ENCODE assay signal across 17 cellular contexts in genomic region chr3:14476583-14477265, GRCh38.
DNase-seq lines count a peak whose midpoint lies in the region; ATAC-seq and TF ChIP-seq lines count a peak whose summit lies in the region.
"Had no signal": no experiment of that assay in that cellular context is flagged by ENCODE, and none has a peak within 500 bp of the region (broad histone marks: within the 10 kb centered on the region; RNA-seq: fewer than 3 reads in every experiment).

No MANE protein-coding gene starts in this region.

- TF ChIP-seq CTCF in left ventricle myocardium inferior (IDR thresholded peaks at IDR 0.05; ENCODE audit: borderline replicate concordance) (no peak), chondrocyte (IDR thresholded peaks at IDR 0.05) (no peak)

- peaks cover 8% of the 10 kb centered on the region for H3K79me1 ChIP-seq in trophoblast cell (ENCODE audit: low read length)
- no peaks in the 10 kb centered on the region for H3K79me1 ChIP-seq in neuronal stem cell (ENCODE audit: low read depth, low read length)

- H3K9me3 Mint-ChIP-seq in chondrocyte (ENCODE audit: low read depth), result no peaks in the 10 kb centered on the region
- no peaks in the 10 kb centered on the region for H3K9me3 Mint-ChIP-seq in stimulated activated naive CD8-positive, alpha-beta T cell treated with anti-CD3 and anti-CD28 coated beads, Interleukin-15, amount 100 ng/mL, for 72 hours
- H3K9me3 Mint-ChIP-seq: CD8-positive, alpha-beta T cell; H9 had no signal

- no peak overlapping the region for H3K14ac ChIP-seq in trophoblast cell (ENCODE audit: low read length)
- no peak overlapping the region for H3K14ac ChIP-seq in neuronal stem cell (ENCODE audit: low read length)

- H4K91ac ChIP-seq in trophoblast cell (ENCODE audit: low read depth, low read length) (no peak overlapping the region), neuronal stem cell (ENCODE audit: low read depth, low read length, poor library complexity) (no peak overlapping the region)

- no peaks in the 10 kb centered on the region for H3K79me2 ChIP-seq in trophoblast cell (ENCODE audit: control insufficient read depth, insufficient read depth, low read length, poor library complexity)

- H2BK120ac ChIP-seq in trophoblast cell (ENCODE audit: insufficient read depth, low read length, poor library complexity) (no peak overlapping the region), neuronal stem cell (ENCODE audit: low read depth, low read length) (no peak overlapping the region)

- no peak overlapping the region for H3K4ac ChIP-seq in trophoblast cell (ENCODE audit: low read depth, low read length)
- no peak overlapping the region for H3K4ac ChIP-seq in neuronal stem cell (ENCODE audit: low read length)

- H2BK5ac ChIP-seq in trophoblast cell (ENCODE audit: low read depth, low read length, poor library complexity), result no peak overlapping the region
- no peak overlapping the region for H2BK5ac ChIP-seq in neuronal stem cell (ENCODE audit: low read length)

- no peak overlapping the region for H3K23ac ChIP-seq in trophoblast cell (ENCODE audit: low read length)
- H3K23ac ChIP-seq in neuronal stem cell (ENCODE audit: low read depth, low read length, poor library complexity), result no peak overlapping the region

- H3K27ac Mint-ChIP-seq in chondrocyte (ENCODE audit: unreplicated experiment), result no peak overlapping the region
- peak overlapping the region; percentile 50 to 82 for H3K27ac Mint-ChIP-seq in stimulated activated naive CD8-positive, alpha-beta T cell treated with anti-CD3 and anti-CD28 coated beads, Interleukin-15, amount 100 ng/mL, for 72 hours
- H3K27ac Mint-ChIP-seq: B cell; CD8-positive, alpha-beta T cell; H9 had no signal

- no peak overlapping the region for H4K12ac ChIP-seq in trophoblast cell (ENCODE audit: low read depth, low read length)

- H3K4me3 Mint-ChIP-seq in chondrocyte (ENCODE audit: unreplicated experiment), result no peak overlapping the region
- H3K4me3 Mint-ChIP-seq in stimulated activated naive CD8-positive, alpha-beta T cell treated with anti-CD3 and anti-CD28 coated beads, Interleukin-15, amount 100 ng/mL, for 72 hours, result no peak overlapping the region
- H3K4me3 Mint-ChIP-seq: B cell; CD8-positive, alpha-beta T cell; H9 had no signal

- no peak overlapping the region for H2BK15ac ChIP-seq in neuronal stem cell (ENCODE audit: low read length)

- peaks cover 31% of the 10 kb centered on the region for H3K36me3 Mint-ChIP-seq in chondrocyte (ENCODE audit: low read depth)

- H2AK5ac ChIP-seq in trophoblast cell (ENCODE audit: low read length) (no peak overlapping the region), neuronal stem cell (ENCODE audit: low read depth, low read length) (no peak overlapping the region)

- H3K27ac ChIP-seq in left ventricle myocardium inferior (replicated peaks), result no peak overlapping the region
- no peak overlapping the region for H3K27ac ChIP-seq in trophoblast cell (ENCODE audit: low read depth, low read length)
- H3K27ac ChIP-seq in neuronal stem cell (replicated peaks; ENCODE audit: low read length), result no peak overlapping the region
- H3K27ac ChIP-seq: BLaER1 treated with 17β-estradiol and CSF1 and Interleukin-3, amounts not matched to agents 10 nM and 100 nM; HL-60 had no signal

- H3K4me3 ChIP-seq in left ventricle myocardium inferior (no peak overlapping the region), trophoblast cell (ENCODE audit: low read depth, low read length) (no peak overlapping the region), neuronal stem cell (ENCODE audit: low read length in 2 of 2) (no peak overlapping the region)
- H3K4me3 ChIP-seq: BLaER1 treated with 17β-estradiol and CSF1 and Interleukin-3, amounts not matched to agents 10 nM and 100 nM had no signal

- H3K4me2 ChIP-seq in trophoblast cell (ENCODE audit: low read length), result no peak overlapping the region
- no peak overlapping the region for H3K4me2 ChIP-seq in neuronal stem cell (ENCODE audit: insufficient read depth, low read length, poor library complexity, severe bottlenecking)
- H3K4me2 ChIP-seq: BLaER1 treated with 17β-estradiol and CSF1 and Interleukin-3, amounts not matched to agents 10 nM and 100 nM had no signal

- H3K9ac ChIP-seq in trophoblast cell (ENCODE audit: low read length) (no peak overlapping the region), neuronal stem cell (ENCODE audit: low read depth, low read length, poor library complexity) (no peak overlapping the region)
- H3K9ac ChIP-seq: BLaER1 treated with 17β-estradiol and CSF1 and Interleukin-3, amounts not matched to agents 10 nM and 100 nM had no signal

- H3K4me1 ChIP-seq in left ventricle myocardium inferior (peaks cover 43% of the 10 kb centered on the region), trophoblast cell (ENCODE audit: control insufficient read depth in 1 of 2, insufficient read depth in 2 of 2, low read length in 2 of 2) (peaks cover 19 to 22% of the 10 kb centered on the region in 2 experiments), neuronal stem cell (ENCODE audit: control insufficient read depth in 2 of 2, insufficient read depth in 1 of 2, low read depth in 1 of 2, low read length in 2 of 2) (peaks cover 0 to 4% of the 10 kb centered on the region in 2 donors)

- DNase-seq in left cardiac atrium, result peak; percentile 11
- no peak for DNase-seq in left ventricle myocardium inferior
- peak; percentile 35 for DNase-seq in chondrocyte (ENCODE audit: low spot score)
- no peak for DNase-seq in trophoblast cell
- no peak for DNase-seq in stimulated activated naive CD8-positive, alpha-beta T cell treated with anti-CD3 and anti-CD28 coated beads, Interleukin-15, amount 100 ng/mL, for 72 hours
- DNase-seq in neuronal stem cell (ENCODE audit: low spot score), result no peak
- DNase-seq: Calu3; CD8-positive, alpha-beta T cell; DMS79 treated with DMSO at 0.1 percent for 48 hours; GF-D8; H9; IMR-90 had no signal

- H3K36me3 ChIP-seq in left ventricle myocardium inferior (peaks cover 59% of the 10 kb centered on the region), trophoblast cell (ENCODE audit: control insufficient read depth in 1 of 2, insufficient read depth in 2 of 2, low read length in 2 of 2) (peaks cover 66 to 70% of the 10 kb centered on the region in 2 experiments), neuronal stem cell (replicated peaks in 1 of 2; ENCODE audit: control insufficient read depth in 2 of 2, insufficient read depth in 2 of 2, low read length in 2 of 2) (peaks cover 9 to 64% of the 10 kb centered on the region in 2 donors)

- intact Hi-C loops in left cardiac atrium (cut with DNase I) (loop anchor here in 1 of 2 donors (10.0 kb wide), 1 partner anchor 582 kb away; no protein-coding TSS in a partner anchor), left ventricle myocardium inferior (cut with micrococcal nuclease) (no loop called here)

- H4K8ac ChIP-seq in trophoblast cell (ENCODE audit: low read depth, low read length) (no peak overlapping the region), neuronal stem cell (ENCODE audit: low read depth, low read length) (no peak overlapping the region)

- H2AFZ ChIP-seq in trophoblast cell (ENCODE audit: insufficient read depth, low read length, poor library complexity) (no peak overlapping the region), neuronal stem cell (ENCODE audit: low read length) (no peak overlapping the region)

- H3K9me3 ChIP-seq in left ventricle myocardium inferior (replicated peaks) (no peaks in the 10 kb centered on the region), trophoblast cell (ENCODE audit: insufficient read depth, low read depth, low read length) (peaks cover 8% of the 10 kb centered on the region), neuronal stem cell (replicated peaks in 1 of 2; ENCODE audit: control insufficient read depth in 2 of 2, insufficient read depth in 1 of 2, low read depth in 1 of 2, low read length in 2 of 2) (no peaks in the 10 kb centered on the region)
- H3K9me3 ChIP-seq: BLaER1 treated with 17β-estradiol and CSF1 and Interleukin-3, amounts not matched to agents 10 nM and 100 nM had no signal

- peaks cover 24% of the 10 kb centered on the region for H3K4me1 Mint-ChIP-seq in chondrocyte (ENCODE audit: low read depth)
- no peaks in the 10 kb centered on the region for H3K4me1 Mint-ChIP-seq in stimulated activated naive CD8-positive, alpha-beta T cell treated with anti-CD3 and anti-CD28 coated beads, Interleukin-15, amount 100 ng/mL, for 72 hours
- H3K4me1 Mint-ChIP-seq: B cell had no signal

- H2BK12ac ChIP-seq in trophoblast cell (ENCODE audit: low read length), result no peak overlapping the region
- H2BK12ac ChIP-seq in neuronal stem cell (ENCODE audit: low read length), result no peak overlapping the region

- no peak for ATAC-seq in left cardiac atrium
- ATAC-seq in stimulated activated naive CD8-positive, alpha-beta T cell treated with anti-CD3 and anti-CD28 coated beads, Interleukin-15, amount 100 ng/mL, for 72 hours, result no peak
- ATAC-seq in HG03097 (IDR thresholded peaks at IDR 0.05; ENCODE audit: low FRiP score, unreplicated experiment), result no peak
- ATAC-seq in GM19023 (IDR thresholded peaks at IDR 0.05; ENCODE audit: unreplicated experiment), result no peak
- ATAC-seq: CD8-positive, alpha-beta T cell had no signal

- H3K27me3 Mint-ChIP-seq in chondrocyte (ENCODE audit: low read depth), result no peaks in the 10 kb centered on the region
- no peaks in the 10 kb centered on the region for H3K27me3 Mint-ChIP-seq in stimulated activated naive CD8-positive, alpha-beta T cell treated with anti-CD3 and anti-CD28 coated beads, Interleukin-15, amount 100 ng/mL, for 72 hours
- H3K27me3 Mint-ChIP-seq: B cell had no signal

- WGBS in trophoblast cell (ENCODE audit: extremely low coverage, insufficient coverage, insufficient read length), result no CpG with 5 or more reads among the region's 13 CpGs
- no CpG with 5 or more reads among the region's 13 CpGs for WGBS in neuronal stem cell (ENCODE audit: extremely low coverage in 2 of 2, insufficient read length in 2 of 2, insufficient replicate concordance in 1 of 2), 2 donors

- peak overlapping the region; percentile 21 for H3K18ac ChIP-seq in trophoblast cell (ENCODE audit: low read length)
- H3K18ac ChIP-seq in neuronal stem cell (ENCODE audit: low read length), result no peak overlapping the region

- peaks cover 12% of the 10 kb centered on the region for H3K27me3 ChIP-seq in left ventricle myocardium inferior (ENCODE audit: low read depth)
- H3K27me3 ChIP-seq in trophoblast cell (ENCODE audit: insufficient read depth, low read length), result no peaks in the 10 kb centered on the region
- no peaks in the 10 kb centered on the region for H3K27me3 ChIP-seq in neuronal stem cell (ENCODE audit: control insufficient read depth in 3 of 3, insufficient read depth in 3 of 3, low read depth in 1 of 3, low read length in 3 of 3)

Comparison
In these comparisons a context has a peak if more than half of its experiments do, and no peak if none do; other contexts are left out.
1. DNase-seq: peak in left cardiac atrium (single experiment) and chondrocyte (single experiment); none in left ventricle myocardium inferior (single experiment), trophoblast cell (0 of 2), stimulated activated naive CD8-positive, alpha-beta T cell treated with anti-CD3 and anti-CD28 coated beads, Interleukin-15, amount 100 ng/mL, for 72 hours (0 of 2) and neuronal stem cell (single experiment).